ENCODE assay signal across 14 cellular contexts in the genomic region with DNA sequence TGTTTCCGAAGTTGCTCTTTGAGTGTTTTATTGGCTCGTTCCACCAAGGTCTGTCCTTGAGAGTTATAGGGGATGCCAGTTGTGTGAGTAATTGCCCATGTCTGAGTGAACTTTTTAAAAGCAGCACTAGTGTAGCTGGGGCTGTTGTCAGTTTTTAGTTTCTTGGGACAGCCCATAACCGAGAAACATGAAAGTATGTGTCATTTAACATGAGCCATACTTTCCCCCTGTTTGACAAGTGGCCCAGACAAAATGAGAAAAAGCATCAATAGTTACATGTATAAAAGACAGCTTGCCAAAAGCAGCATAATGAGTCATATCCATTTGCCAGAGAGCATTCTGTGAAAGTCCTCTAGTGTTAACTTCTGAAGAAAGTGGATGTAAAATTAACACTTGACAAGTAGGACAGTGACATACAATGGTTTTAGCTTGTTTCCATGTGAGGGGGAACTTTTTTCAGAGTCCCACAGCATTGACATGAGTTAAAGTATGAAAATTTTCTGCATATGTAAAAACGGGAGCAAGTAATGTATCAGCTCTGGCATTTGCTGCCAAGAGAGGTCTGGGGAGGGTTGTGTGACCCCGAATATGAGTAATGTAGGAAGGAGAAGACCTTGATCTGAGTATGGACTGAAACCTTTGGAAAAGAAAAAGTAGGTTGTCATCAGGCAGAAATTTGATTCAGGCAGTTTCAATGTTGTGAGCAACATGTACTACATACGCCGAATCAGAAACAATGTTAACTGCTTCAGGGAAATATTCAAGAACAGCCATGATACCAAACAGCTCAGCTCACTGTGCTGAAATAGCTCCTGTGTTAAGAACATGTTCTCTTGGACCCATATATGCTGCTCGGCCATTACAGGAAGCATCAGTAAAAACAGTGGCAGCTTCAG. TPM values are rescaled to one million over a fixed set of nuclear protein-coding genes. Genes with fewer than 3 reads are reported as not detected.
DNase-seq lines count a peak whose midpoint lies in the region; ATAC-seq, FAIRE-seq and TF ChIP-seq lines count a peak whose summit lies in the region.
"Had no signal": no experiment of that assay in that cellular context is flagged by ENCODE, and none has a peak within 500 bp of the region (broad histone marks: within the 10 kb centered on the region; RNA-seq: fewer than 3 reads in every experiment).

No MANE protein-coding gene starts in this region.

- intact Hi-C loops in pancreas (cut with DNase I), result no loop called here

- H3K27ac ChIP-seq in pancreas, result no peak overlapping the region
- H3K27ac ChIP-seq: parathyroid adenoma, SJSA1 had no signal

- H3K36me3 Mint-ChIP-seq in HFFc6 (ENCODE audit: low read depth), result peaks cover 9% of the 10 kb centered on the region; the same call in 1 of the 2 replicates

- ATAC-seq in pancreas, result no peak
- ATAC-seq in HG02798 (IDR thresholded peaks at IDR 0.05; ENCODE audit: poor library complexity, unreplicated experiment), result no peak

- TF ChIP-seq CTCF in HFFc6 (IDR thresholded peaks at IDR 0.05) (peak; percentile 8; the same call in 1 of the 2 replicates), astrocyte of the cerebellum (IDR thresholded peaks at IDR 0.05; ENCODE audit: low read depth, low read length, missing control alignments) (no peak), pancreas (IDR thresholded peaks at IDR 0.05) (no peak)

- no peaks in the 10 kb centered on the region for H3K27me3 ChIP-seq in pancreas
- H3K27me3 ChIP-seq: SJSA1 had no signal

- peaks cover 4% of the 10 kb centered on the region for H3K9me3 Mint-ChIP-seq in HFFc6

- in situ Hi-C loops in astrocyte of the cerebellum (cut with HindIII; ENCODE audit: low sequenced_read_pairs), result no loop called here

- DNase-seq in COLO829 (ENCODE audit: low spot score), result peak; percentile 30
- peak; percentile 69 for DNase-seq in HFFc6
- DNase-seq in astrocyte of the cerebellum (ENCODE audit: low read depth), result peak; percentile 29
- peak; percentile 48 to 66 for DNase-seq in lung microvascular endothelial cell (ENCODE audit: low read depth in 2 of 2)
- DNase-seq in pancreas, result no peak
- DNase-seq in NOMO-1 treated with DMSO at 0.1 percent for 48 hours (lab: John Stamatoyannopoulos, UW; ENCODE audit: unreplicated experiment), result no peak
- no peak for DNase-seq in HK-2 (ENCODE audit: unreplicated experiment)
- DNase-seq: GDM1, NCI-H2171 had no signal

- H3K4me3 Mint-ChIP-seq in HFFc6, result peak overlapping the region; percentile 73
- H3K4me3 Mint-ChIP-seq: dendritic cell treated with granulocyte-macrophage colony-stimulating factor and Interleukin-4, amounts not matched to agents 40 ng/mL and 50 ng/mL, for 4 days had no signal

- H3K4me3 ChIP-seq in astrocyte of the cerebellum (ENCODE audit: low read depth, low read length) (no peak overlapping the region), pancreas (no peak overlapping the region)
- H3K4me3 ChIP-seq: SJSA1 had no signal

- H3K36me3 ChIP-seq in pancreas, result no peaks in the 10 kb centered on the region

- peaks cover 7% of the 10 kb centered on the region for H3K27me3 Mint-ChIP-seq in HFFc6 (ENCODE audit: insufficient read depth)

- 36 to 44% methylated on average over 8 of the region's 8 CpGs for WGBS in pancreas, 2 donors

- no peak for FAIRE-seq in pancreas (lab: Jason Lieb, UNC)
- FAIRE-seq: GM19239 had no signal

- peak overlapping the region; percentile 74 for H3K27ac Mint-ChIP-seq in HFFc6
- H3K27ac Mint-ChIP-seq: dendritic cell treated with granulocyte-macrophage colony-stimulating factor and Interleukin-4, amounts not matched to agents 40 ng/mL and 50 ng/mL, for 4 days had no signal

- peaks cover 0 to 4% (median 0%) of the 10 kb centered on the region in 3 donors for H3K4me1 ChIP-seq in pancreas
- H3K4me1 ChIP-seq: parathyroid adenoma had no signal

- H3K4me1 Mint-ChIP-seq in HFFc6 (ENCODE audit: low read depth), result peaks cover 40% of the 10 kb centered on the region

- no peaks in the 10 kb centered on the region for H3K9me3 ChIP-seq in pancreas
- H3K9me3 ChIP-seq: SJSA1 had no signal

RNA-seq across cellular contexts. Expression of gene ARL4D, which starts 56.8 kb away (rescaled TPM):
- total RNA-seq in HFFc6 (2021; fragmentation: NEBNext Ultra II Directional; extraction: Animal tissue kit (Norgen Biotek cat#: 25700)), result 10 to 100 TPM; 24.9 to 27.5 (median 26.3) TPM
- total RNA-seq in lung microvascular endothelial cell, result 1.1 and 2.2 TPM in 2 replicates
- total RNA-seq in pancreas, result 1 to 10 TPM; 1.2 to 2.6 (median 1.5) TPM
- 1 to 10 TPM; 2.1 to 3.9 TPM for polyA plus RNA-seq in pancreas

Comparison
In these comparisons a context has a peak if more than half of its experiments do, and no peak if none do; other contexts are left out.
1. DNase-seq: peak in COLO829 (single experiment), HFFc6 (single experiment), astrocyte of the cerebellum (single experiment) and lung microvascular endothelial cell (2 of 2); none in pancreas (0 of 6), NOMO-1 treated with DMSO at 0.1 percent for 48 hours (single experiment) and HK-2 (single experiment).